Comparison of ENCODE assay signal across 8 cellular contexts in the genomic region with DNA sequence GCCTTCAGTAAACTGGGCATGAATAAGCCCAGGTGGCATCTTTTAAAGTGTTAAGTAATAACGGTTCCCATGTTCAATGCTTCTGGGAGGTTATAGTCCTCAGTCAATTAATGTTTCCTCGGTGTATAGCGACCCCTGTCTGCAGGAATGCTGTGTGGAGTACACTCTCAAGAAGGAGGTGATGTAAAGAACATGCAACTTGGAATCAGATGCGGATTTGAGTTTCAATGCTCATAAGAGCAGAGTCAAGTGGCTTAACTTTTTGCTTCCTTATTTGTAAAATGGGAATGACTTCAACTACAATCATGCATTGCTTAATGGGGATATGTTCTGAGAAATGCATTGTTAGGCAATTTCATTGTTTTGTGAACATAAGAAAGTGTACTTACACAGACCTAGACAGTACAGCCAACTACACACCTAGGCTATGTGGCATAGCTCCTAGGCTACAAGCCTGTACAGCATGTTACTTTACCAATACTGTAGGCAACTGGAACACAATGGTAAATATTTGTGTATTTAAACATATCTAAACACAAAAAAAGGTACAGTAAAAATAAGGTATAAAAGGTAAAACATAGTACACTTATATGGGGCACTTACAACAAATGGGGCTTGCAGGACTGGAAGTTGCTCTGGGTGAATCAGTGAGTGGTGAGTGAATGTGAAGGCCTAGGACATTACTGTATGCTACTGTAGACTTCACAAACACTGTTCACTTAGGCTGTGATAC. TPM values are rescaled to one million over a fixed set of nuclear protein-coding genes. Genes with fewer than 3 reads are reported as not detected.
DNase-seq lines count a peak whose midpoint lies in the region; ATAC-seq and TF ChIP-seq lines count a peak whose summit lies in the region.

No MANE protein-coding gene starts in this region.

- no peak overlapping the region for H3K4me3 ChIP-seq in WI38 (ENCODE audit: low read depth, low read length)

- DNase-seq in Right ventricle myocardium inferior (ENCODE audit: missing footprints): no peak
- DNase-seq in cardiac septum (ENCODE audit: low spot score): no peak
- DNase-seq in NCI-H2081 treated with DMSO at 0.1 percent for 48 hours (lab: John Stamatoyannopoulos, UW): peak; percentile 17
- DNase-seq in central memory CD4-positive, alpha-beta T cell: peak; percentile 46
- peak; percentile 73 for DNase-seq in left lobe of liver (ENCODE audit: low spot score)
- DNase-seq in stimulated activated CD4-positive, alpha-beta T cell treated with anti-CD3 and anti-CD28 coated beads, TNF-alpha, amount 100 ng/mL, for 4 hours (ENCODE audit: low read depth in 3 of 3): peak in 2 of 3 experiments; percentile 36 to 38

- ATAC-seq in Right ventricle myocardium inferior: peak; percentile 84
- ATAC-seq in HG02885 (IDR thresholded peaks at IDR 0.05; ENCODE audit: poor library complexity, unreplicated experiment): peak; percentile 97
- peak; percentile 94 for ATAC-seq in left lobe of liver

- TF ChIP-seq CTCF in WI38 (IDR thresholded peaks at IDR 0.05; ENCODE audit: low read depth, low read length): peak; percentile 72

- intact Hi-C loops in Right ventricle myocardium inferior (cut with DNase I) (loop anchor here (10.0 kb wide), 2 partner anchors 379 to 689 kb away; a partner anchor contains a TSS), cardiac septum (cut with DNase I) (no loop called here)

RNA-seq across cellular contexts. Expression of a gene that starts 6.7 kb away (rescaled TPM):
- total RNA-seq in Right ventricle myocardium inferior: 56.7 TPM
- total RNA-seq in cardiac septum: 51.5 TPM
- total RNA-seq in left lobe of liver: 32.1 TPM

RNA-seq across cellular contexts. Expression of a gene that starts 7.6 kb away (rescaled TPM):
- total RNA-seq in Right ventricle myocardium inferior (8.2 TPM), cardiac septum (3.6 TPM), left lobe of liver (1.0 TPM)

Comparison
In these comparisons a context has a peak if more than half of its experiments do, and no peak if none do; other contexts are left out.
1. DNase-seq: peak in NCI-H2081 treated with DMSO at 0.1 percent for 48 hours (single experiment), central memory CD4-positive, alpha-beta T cell (single experiment), left lobe of liver (single experiment) and stimulated activated CD4-positive, alpha-beta T cell treated with anti-CD3 and anti-CD28 coated beads, TNF-alpha, amount 100 ng/mL, for 4 hours (2 of 3); none in Right ventricle myocardium inferior (single experiment) and cardiac septum (single experiment).
2. Peak in every context shown above with its lines, with median percentiles within 50 percentile points of each other: ATAC-seq.